Comparison of ENCODE assay signal across 8 cellular contexts in the genomic region with DNA sequence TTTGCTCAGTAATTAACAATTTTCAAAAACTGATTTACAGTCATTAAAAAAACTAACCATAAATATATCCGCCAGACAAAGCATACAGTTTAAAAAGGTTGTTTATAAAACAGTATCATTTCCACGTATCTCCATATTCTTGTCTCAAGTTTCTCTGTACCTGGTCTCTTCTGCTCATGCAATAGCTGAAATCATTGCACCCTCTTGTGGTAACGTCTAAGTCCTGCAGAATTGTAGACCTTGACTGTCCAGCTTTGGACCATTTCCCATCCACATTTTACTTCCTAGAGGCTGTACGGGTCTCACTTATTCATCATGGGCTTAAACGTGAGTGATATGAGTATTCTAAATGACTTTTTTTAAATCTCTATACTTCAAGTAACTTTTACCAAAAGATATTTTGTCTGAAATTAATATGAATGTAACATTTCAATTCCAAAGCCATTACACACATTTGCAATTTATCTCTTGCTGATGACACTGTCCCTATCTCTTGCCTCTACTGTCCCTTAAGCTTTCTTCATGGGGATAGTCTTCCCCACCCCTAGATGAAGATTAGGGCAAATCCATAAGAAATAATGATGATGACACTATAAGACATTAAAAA.
DNase-seq lines count a peak whose midpoint lies in the region; ATAC-seq, FAIRE-seq and TF ChIP-seq lines count a peak whose summit lies in the region.

No MANE protein-coding gene starts in this region.

- H3K4me3 ChIP-seq in HL-60 (replicated peaks; ENCODE audit: insufficient read depth, low read length) = no peak overlapping the region

- no peak overlapping the region for H3K27ac ChIP-seq in HL-60 (replicated peaks)

- H3K27me3 ChIP-seq in HL-60 (ENCODE audit: insufficient read depth, poor library complexity, severe bottlenecking) = no peaks in the 10 kb centered on the region

- TF ChIP-seq CTCF in HL-60 (IDR thresholded peaks at IDR 0.05; ENCODE audit: insufficient read depth, low read length) = peak; percentile 76

- FAIRE-seq in RCC 7860 (lab: Jason Lieb, UNC) (peak; percentile 86), endometrium (lab: Jason Lieb, UNC) (peak; percentile 91)

- ATAC-seq in GM19035 (IDR thresholded peaks at IDR 0.05; ENCODE audit: unreplicated experiment) (peak; percentile 76), HG03135 (IDR thresholded peaks at IDR 0.05; ENCODE audit: unreplicated experiment) (no peak)

- peak; percentile 10 for DNase-seq in DMS114 treated with DMSO at 0.1 percent for 48 hours (lab: John Stamatoyannopoulos, UW; ENCODE audit: unreplicated experiment)
- DNase-seq in HL-60 (ENCODE audit: low read depth in 1 of 2, low spot score in 1 of 2) = peak; percentile 20 to 28
- DNase-seq in RCC 7860 (ENCODE audit: low spot score) = peak; percentile 64
- peak; percentile 64 for DNase-seq in myocyte (ENCODE audit: low read depth)
- no peak for DNase-seq in nucleus accumbens (lab: John Stamatoyannopoulos, UW)

Comparison
In these comparisons a context has a peak if more than half of its experiments do, and no peak if none do; other contexts are left out.
1. DNase-seq: peak in DMS114 treated with DMSO at 0.1 percent for 48 hours (single experiment), HL-60 (2 of 2), RCC 7860 (single experiment) and myocyte (single experiment); none in nucleus accumbens (0 of 56).